ENCODE assay signal across 8 cellular contexts in genomic region chr16:4372578-4373355, GRCh38. TPM values are rescaled to one million over a fixed set of nuclear protein-coding genes. Genes with fewer than 3 reads are reported as not detected.
DNase-seq lines count a peak whose midpoint lies in the region; ATAC-seq and TF ChIP-seq lines count a peak whose summit lies in the region.

No MANE protein-coding gene starts in this region.

- H3K4me3 Mint-ChIP-seq in GM23338 (peak overlapping the region; percentile 84), naive B cell (peak overlapping the region in 6 of 8 donors; percentile 47 to 86 (median 80))

- H3K27me3 Mint-ChIP-seq in GM23338 (ENCODE audit: insufficient read depth, low read depth, poor library complexity) = peaks cover 29% of the 10 kb centered on the region
- H3K27me3 Mint-ChIP-seq in naive B cell = no peaks in the 10 kb centered on the region

- H4K20me1 ChIP-seq in GM23338 (replicated peaks; ENCODE audit: insufficient read depth) = no peaks in the 10 kb centered on the region

- peak overlapping the region; percentile 94 for H3K4me2 ChIP-seq in GM23338

- H3K9me3 Mint-ChIP-seq in GM23338 (no peaks in the 10 kb centered on the region), naive B cell (no peaks in the 10 kb centered on the region)

- peak overlapping the region; percentile 73 for H3K4me3 ChIP-seq in GM23338
- peak overlapping the region; percentile 52 for H3K4me3 ChIP-seq in effector memory CD4-positive, alpha-beta T cell (ENCODE audit: insufficient read depth, low read depth, low read length, poor library complexity, severe bottlenecking)

- no peaks in the 10 kb centered on the region for H3K9me2 ChIP-seq in GM23338 (ENCODE audit: insufficient read depth)

- H3K27ac ChIP-seq in GM23338 (ENCODE audit: low read depth) = no peak overlapping the region
- H3K27ac ChIP-seq in effector memory CD4-positive, alpha-beta T cell (ENCODE audit: insufficient read depth, low read length, poor library complexity, severe bottlenecking) = peak overlapping the region; percentile 51

- H3K9me3 ChIP-seq in effector memory CD4-positive, alpha-beta T cell (ENCODE audit: control insufficient read depth, low read length) = no peaks in the 10 kb centered on the region

- H2AFZ ChIP-seq in GM23338 = no peak overlapping the region

- TF ChIP-seq CTCF in GM23338 (conservative IDR thresholded peaks at IDR 0.05; ENCODE audit: low read depth in 2 of 2) = no peak

- H3K4me1 ChIP-seq in GM23338 (ENCODE audit: insufficient read depth) = peaks cover 51% of the 10 kb centered on the region
- peaks cover 34% of the 10 kb centered on the region for H3K4me1 ChIP-seq in effector memory CD4-positive, alpha-beta T cell (ENCODE audit: control insufficient read depth, insufficient read depth, low read length, poor library complexity, severe bottlenecking)

- H3F3A ChIP-seq in GM23338 (replicated peaks; ENCODE audit: low read depth) = peaks cover 22% of the 10 kb centered on the region; the same call in 1 of the 2 replicates

- no peaks in the 10 kb centered on the region for H3K36me3 ChIP-seq in GM23338 (ENCODE audit: insufficient read depth)
- peaks cover 15% of the 10 kb centered on the region for H3K36me3 ChIP-seq in effector memory CD4-positive, alpha-beta T cell (ENCODE audit: control insufficient read depth, insufficient read depth, low read length)

- ATAC-seq in GM23338 (peak; percentile 7), naive B cell (ENCODE audit: low read depth in 2 of 2) (peak; percentile 24 to 32), HG03378 (IDR thresholded peaks at IDR 0.05; ENCODE audit: unreplicated experiment) (no peak)

- H3K27me3 ChIP-seq in GM23338 (ENCODE audit: insufficient read depth) = peaks cover 3% of the 10 kb centered on the region; the same call in 1 of the 2 replicates
- H3K27me3 ChIP-seq in effector memory CD4-positive, alpha-beta T cell (replicated peaks; ENCODE audit: control insufficient read depth, insufficient read depth, low read length, poor library complexity, severe bottlenecking) = no peaks in the 10 kb centered on the region

- H3K27ac Mint-ChIP-seq in GM23338 (no peak overlapping the region), naive B cell (peak overlapping the region in 2 of 6 donors; percentile 43 to 67)

- H3K36me3 Mint-ChIP-seq in GM23338 (ENCODE audit: low read depth) (peaks cover 3% of the 10 kb centered on the region; the same call in 1 of the 3 replicates), naive B cell (no peaks in the 10 kb centered on the region)

- H3K79me2 ChIP-seq in GM23338 (replicated peaks; ENCODE audit: insufficient read depth) = peaks cover 15% of the 10 kb centered on the region

- peaks cover 35% of the 10 kb centered on the region for H3K4me1 Mint-ChIP-seq in GM23338
- peaks cover 4 to 24% (median 23%) of the 10 kb centered on the region in 3 donors for H3K4me1 Mint-ChIP-seq in naive B cell

- DNase-seq in GM23338 (ENCODE audit: low spot score) = no peak
- DNase-seq in NCI-H82 treated with DMSO at 0.1 percent for 48 hours (lab: John Stamatoyannopoulos, UW; ENCODE audit: unreplicated experiment) = peak; percentile 55
- no peak for DNase-seq in effector memory CD4-positive, alpha-beta T cell
- DNase-seq in naive B cell = no peak
- DNase-seq in cerebellar nuclear complex (lab: John Stamatoyannopoulos, UW) = no peak
- DNase-seq in T-helper 9 cell = no peak
- no peak for DNase-seq in GF-D8 (lab: John Stamatoyannopoulos, UW)

TF ChIP-seq in GM23338, 12 proteins besides CTCF, POLR2A, EP300 and RAD21 (continues in another document):
- TF ChIP-seq REST (IDR thresholded peaks at IDR 0.05; ENCODE audit: unreplicated experiment) = no peak

RNA-seq across cellular contexts. Expression of gene VASN, which starts 1.1 kb away (rescaled TPM):
- 15.5 and 16.9 TPM in 2 replicates for total RNA-seq in GM23338 (2014; rRNA removed; shearing (Covaris generic))
- 7.1 and 8.0 TPM in 2 replicates for polyA plus RNA-seq in GM23338 (2016; fragmentation: Nextera tagmentation; extraction: Ambion mirVana)
- under 1 TPM in 3 of 6 donors, not detected in 3; 0.13 to 0.21 (median 0.16) TPM for polyA plus RNA-seq in naive B cell (ENCODE audit: low read depth in 6 of 6)

RNA-seq across cellular contexts. Expression of gene PAM16, which starts 21.6 kb away (rescaled TPM):
- total RNA-seq in GM23338 (2014; rRNA removed; shearing (Covaris generic)) = 84.1 and 113 TPM in 2 replicates
- polyA plus RNA-seq in GM23338 (2016; fragmentation: Nextera tagmentation; extraction: Ambion mirVana) (283 and 331 TPM in 2 replicates), naive B cell (ENCODE audit: low read depth in 6 of 6) (10 to 100 TPM; 33.1 to 54.6 (median 47.6) TPM)

RNA-seq across cellular contexts. Expression of gene CORO7, which starts 43.6 kb away (rescaled TPM):
- total RNA-seq in GM23338 (2014; rRNA removed; shearing (Covaris generic)) = 40.5 and 46.4 TPM in 2 replicates
- 14.2 and 19.1 TPM in 2 replicates for polyA plus RNA-seq in GM23338 (2016; fragmentation: Nextera tagmentation; extraction: Ambion mirVana)
- polyA plus RNA-seq in naive B cell (ENCODE audit: low read depth in 6 of 6) = 10 to 100 TPM in 5 of 6 donors, 1 to 10 TPM in 1; 9.0 to 40.1 (median 20.7) TPM

RNA-seq across cellular contexts. Expression of gene DNAJA3, which starts 52.9 kb away (rescaled TPM):
- 75.5 and 75.9 TPM in 2 replicates for total RNA-seq in GM23338 (2014; rRNA removed; shearing (Covaris generic))
- polyA plus RNA-seq in GM23338 (2016; fragmentation: Nextera tagmentation; extraction: Ambion mirVana) (46.6 and 56.3 TPM in 2 replicates), naive B cell (ENCODE audit: low read depth in 6 of 6) (10 to 100 TPM; 42.3 to 64.2 (median 44.2) TPM)

RNA-seq across cellular contexts. Expression of gene GLIS2, which starts 56.9 kb away (rescaled TPM):
- total RNA-seq in GM23338 (2014; rRNA removed; shearing (Covaris generic)) = 9.0 and 10.2 TPM in 2 replicates
- polyA plus RNA-seq in GM23338 (2016; fragmentation: Nextera tagmentation; extraction: Ambion mirVana) (8.2 and 8.8 TPM in 2 replicates), naive B cell (ENCODE audit: low read depth in 6 of 6) (not detected)
